Comparison of ENCODE assay signal across 8 cellular contexts in genomic region chr22:39117585-39118191, GRCh38. TPM values are rescaled to one million over a fixed set of nuclear protein-coding genes. Genes with fewer than 3 reads are reported as not detected.
DNase-seq lines count a peak whose midpoint lies in the region; ATAC-seq, FAIRE-seq and TF ChIP-seq lines count a peak whose summit lies in the region.

No MANE protein-coding gene starts in this region.

- H2AFZ ChIP-seq in DND-41 (ENCODE audit: low read depth, low read length) = no peak overlapping the region

- H3K79me2 ChIP-seq in DND-41 (ENCODE audit: insufficient read depth, low read length) = no peaks in the 10 kb centered on the region

- DNase-seq in DND-41 (peak; percentile 47), RCC 7860 (ENCODE audit: low spot score) (peak; percentile 23), foreskin keratinocyte (peak in 1 of 2 donors; percentile 28), NCI-H187 treated with DMSO at 0.1 percent for 48 hours (lab: John Stamatoyannopoulos, UW) (no peak)
- peak; percentile 53 for DNase-seq in activated T-helper 1 cell treated with anti-CD3 and anti-CD28 coated beads, Interleukin-12 subunit alpha, Interleukin-12 subunit beta, Interleukin-2, Interleukin-4 antibody, amounts not matched to agents 30 ng/mL and 10 ng/mL and 1 ng/mL, durations not matched to agents 14 hours and 24 hours and 36 hours (ENCODE audit: low spot score)
- DNase-seq in stimulated activated CD4-positive, alpha-beta T cell treated with anti-CD3 and anti-CD28 coated beads, Interleukin-1b, Interleukin-23, amount 100 ng/mL, for 1 hour (ENCODE audit: low read depth in 2 of 2) = peak; percentile 29 to 42

- H3K9me3 Mint-ChIP-seq in activated T-helper 1 cell treated with anti-CD3 and anti-CD28 coated beads, Interleukin-12 subunit alpha, Interleukin-12 subunit beta, Interleukin-2, Interleukin-4 antibody, amounts not matched to agents 30 ng/mL and 10 ng/mL and 1 ng/mL, durations not matched to agents 14 hours and 24 hours and 36 hours = no peaks in the 10 kb centered on the region

- peak overlapping the region; percentile 45 for H3K4me3 Mint-ChIP-seq in activated T-helper 1 cell treated with anti-CD3 and anti-CD28 coated beads, Interleukin-12 subunit alpha, Interleukin-12 subunit beta, Interleukin-2, Interleukin-4 antibody, amounts not matched to agents 30 ng/mL and 10 ng/mL and 1 ng/mL, durations not matched to agents 14 hours and 24 hours and 36 hours

- H3K27ac Mint-ChIP-seq in activated T-helper 1 cell treated with anti-CD3 and anti-CD28 coated beads, Interleukin-12 subunit alpha, Interleukin-12 subunit beta, Interleukin-2, Interleukin-4 antibody, amounts not matched to agents 30 ng/mL and 10 ng/mL and 1 ng/mL, durations not matched to agents 14 hours and 24 hours and 36 hours = peak overlapping the region; percentile 86

- intact Hi-C loops in activated T-helper 1 cell treated with anti-CD3 and anti-CD28 coated beads, Interleukin-12 subunit alpha, Interleukin-12 subunit beta, Interleukin-2, Interleukin-4 antibody, amounts not matched to agents 30 ng/mL and 10 ng/mL and 1 ng/mL, durations not matched to agents 14 hours and 24 hours and 36 hours (cut with micrococcal nuclease) = loop anchor here (1.0 to 2.0 kb wide), 6 partner anchors 18 to 110 kb away; partner anchors contain the start of genes APOBEC3C and APOBEC3G

- no peaks in the 10 kb centered on the region for H3K27me3 Mint-ChIP-seq in activated T-helper 1 cell treated with anti-CD3 and anti-CD28 coated beads, Interleukin-12 subunit alpha, Interleukin-12 subunit beta, Interleukin-2, Interleukin-4 antibody, amounts not matched to agents 30 ng/mL and 10 ng/mL and 1 ng/mL, durations not matched to agents 14 hours and 24 hours and 36 hours (ENCODE audit: insufficient read depth)

- no peaks in the 10 kb centered on the region for H3K36me3 Mint-ChIP-seq in activated T-helper 1 cell treated with anti-CD3 and anti-CD28 coated beads, Interleukin-12 subunit alpha, Interleukin-12 subunit beta, Interleukin-2, Interleukin-4 antibody, amounts not matched to agents 30 ng/mL and 10 ng/mL and 1 ng/mL, durations not matched to agents 14 hours and 24 hours and 36 hours (ENCODE audit: low read depth)

- peak; percentile 27 for FAIRE-seq in RCC 7860 (lab: Jason Lieb, UNC)

- no peaks in the 10 kb centered on the region for H3K36me3 ChIP-seq in DND-41 (ENCODE audit: insufficient read depth, low read length)

- H3K27me3 ChIP-seq in DND-41 (ENCODE audit: insufficient read depth, low read length, poor library complexity) (no peaks in the 10 kb centered on the region), foreskin keratinocyte (no peaks in the 10 kb centered on the region)

- no peak for ATAC-seq in DND-41 (ENCODE audit: insufficient read depth, low read depth)
- ATAC-seq in HG02938 (IDR thresholded peaks at IDR 0.05; ENCODE audit: unreplicated experiment) = peak; percentile 53
- ATAC-seq in foreskin keratinocyte = no peak
- no peak for ATAC-seq in HG03457 (IDR thresholded peaks at IDR 0.05; ENCODE audit: unreplicated experiment)

- TF ChIP-seq CTCF in DND-41 (IDR thresholded peaks at IDR 0.05; ENCODE audit: borderline replicate concordance, extremely low read depth, low read length, poor library complexity, severe bottlenecking) (peak; percentile 55), foreskin keratinocyte (conservative IDR thresholded peaks at IDR 0.05) (peak; percentile 67)

- no peak overlapping the region for H3K4me2 ChIP-seq in DND-41 (ENCODE audit: insufficient read depth, low read length)

- H3K9ac ChIP-seq in DND-41 (ENCODE audit: low read depth, low read length) = no peak overlapping the region

- peaks cover 61% of the 10 kb centered on the region for H3K4me1 Mint-ChIP-seq in activated T-helper 1 cell treated with anti-CD3 and anti-CD28 coated beads, Interleukin-12 subunit alpha, Interleukin-12 subunit beta, Interleukin-2, Interleukin-4 antibody, amounts not matched to agents 30 ng/mL and 10 ng/mL and 1 ng/mL, durations not matched to agents 14 hours and 24 hours and 36 hours (ENCODE audit: low read depth)

- H3K4me1 ChIP-seq in DND-41 (ENCODE audit: insufficient read depth, low read length) = no peaks in the 10 kb centered on the region
- H3K4me1 ChIP-seq in foreskin keratinocyte = peaks cover 4% of the 10 kb centered on the region

- H3K27ac ChIP-seq in DND-41 (ENCODE audit: low read length) (no peak overlapping the region), foreskin keratinocyte (no peak overlapping the region)

- no peaks in the 10 kb centered on the region for H4K20me1 ChIP-seq in DND-41 (ENCODE audit: insufficient read depth, low read length)

- H3K9me3 ChIP-seq in DND-41 (ENCODE audit: insufficient read depth, low read length, severe bottlenecking) = no peaks in the 10 kb centered on the region

- no peak overlapping the region for H3K4me3 ChIP-seq in DND-41 (ENCODE audit: low read depth in 1 of 2, low read length in 2 of 2)

RNA-seq across cellular contexts. Expression of gene APOBEC3H, which starts 20.6 kb away (rescaled TPM):
- total RNA-seq in activated T-helper 1 cell treated with anti-CD3 and anti-CD28 coated beads, Interleukin-12 subunit alpha, Interleukin-12 subunit beta, Interleukin-2, Interleukin-4 antibody, amounts not matched to agents 30 ng/mL and 10 ng/mL and 1 ng/mL, durations not matched to agents 14 hours and 24 hours and 36 hours = 5.0 and 7.4 TPM in 2 replicates
- total RNA-seq in foreskin keratinocyte = 0.24 and 0.39 TPM in 2 replicates
- 0.16 and 0.51 TPM in 2 replicates for polyA plus RNA-seq in foreskin keratinocyte

RNA-seq across cellular contexts. Expression of gene CBX7, which starts 34.8 kb away (rescaled TPM):
- 12.7 and 13.8 TPM in 2 replicates for total RNA-seq in activated T-helper 1 cell treated with anti-CD3 and anti-CD28 coated beads, Interleukin-12 subunit alpha, Interleukin-12 subunit beta, Interleukin-2, Interleukin-4 antibody, amounts not matched to agents 30 ng/mL and 10 ng/mL and 1 ng/mL, durations not matched to agents 14 hours and 24 hours and 36 hours
- 1.1 and 1.2 TPM in 2 replicates for total RNA-seq in foreskin keratinocyte
- polyA plus RNA-seq in foreskin keratinocyte = 0.86 and 1.2 TPM in 2 replicates

RNA-seq across cellular contexts. Expression of gene APOBEC3G, which starts 40.6 kb away (rescaled TPM):
- 53.7 and 56.7 TPM in 2 replicates for total RNA-seq in activated T-helper 1 cell treated with anti-CD3 and anti-CD28 coated beads, Interleukin-12 subunit alpha, Interleukin-12 subunit beta, Interleukin-2, Interleukin-4 antibody, amounts not matched to agents 30 ng/mL and 10 ng/mL and 1 ng/mL, durations not matched to agents 14 hours and 24 hours and 36 hours
- 2.5 and 3.6 TPM in 2 replicates for total RNA-seq in foreskin keratinocyte
- polyA plus RNA-seq in foreskin keratinocyte = 2.4 and 2.9 TPM in 2 replicates

Comparison
In these comparisons a context has a peak if more than half of its experiments do, and no peak if none do; other contexts are left out.
1. RNA of gene APOBEC3G, which starts 40.6 kb away (total RNA-seq): 53.7 to 56.7 TPM in activated T-helper 1 cell treated with anti-CD3 and anti-CD28 coated beads, Interleukin-12 subunit alpha, Interleukin-12 subunit beta, Interleukin-2, Interleukin-4 antibody, amounts not matched to agents 30 ng/mL and 10 ng/mL and 1 ng/mL, durations not matched to agents 14 hours and 24 hours and 36 hours; 2.5 to 3.6 TPM in foreskin keratinocyte; every median in the first group is over 10 times any median in the second.